In the genomic region with DNA sequence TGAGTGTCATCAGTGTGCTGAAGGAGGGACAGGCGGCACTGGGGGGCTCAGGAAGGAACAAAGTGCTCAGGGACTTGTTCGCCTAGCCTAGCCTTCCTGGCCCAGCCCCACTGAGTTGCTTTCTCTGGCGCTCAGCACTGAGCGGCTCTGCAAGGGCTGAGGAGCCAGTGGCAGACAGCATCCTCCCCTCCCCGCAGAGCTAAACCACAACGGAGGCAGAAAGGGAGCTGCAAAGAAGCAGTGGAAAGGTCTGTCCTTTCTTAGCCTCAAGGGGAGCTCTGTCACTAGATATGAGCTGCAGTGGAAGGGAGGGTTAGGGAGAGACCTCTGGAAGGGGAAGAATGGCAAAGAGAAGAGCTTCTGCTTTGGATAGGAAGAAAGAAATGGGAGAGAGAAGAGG, we compare ENCODE assay signal across 8 cellular contexts.
A peak's percentile ranks its signal among the peaks of the same experiment; 100 is the strongest.
DNase-seq lines count a peak whose midpoint lies in the region; ATAC-seq and TF ChIP-seq lines count a peak whose summit lies in the region.

No MANE protein-coding gene starts in this region.

- H3K79me2 ChIP-seq in hepatocyte = no peaks in the 10 kb centered on the region

- H3K4me3 Mint-ChIP-seq in activated CD4-positive, alpha-beta memory T cell treated with anti-CD3 and anti-CD28 coated beads for 36 hours = no peak overlapping the region

- peak; percentile 44 for DNase-seq in stimulated activated CD4-positive, alpha-beta T cell treated with anti-CD3 and anti-CD28 coated beads, Interleukin-15, amount 100 ng/mL, for 24 hours
- no peak for DNase-seq in stimulated activated CD4-positive, alpha-beta T cell treated with anti-CD3 and anti-CD28 coated beads, Interleukin-12 subunit alpha, Interleukin-12 subunit beta, amount 100 ng/mL, for 4 hours
- DNase-seq in activated CD4-positive, alpha-beta memory T cell treated with anti-CD3 and anti-CD28 coated beads for 36 hours = peak; percentile 54
- DNase-seq in hepatocyte (ENCODE audit: low spot score) (peak; percentile 25), SW480 (ENCODE audit: low spot score) (no peak), NCI-H2029 (lab: John Stamatoyannopoulos, UW) (no peak)

- peaks cover 11% of the 10 kb centered on the region for H3K4me1 Mint-ChIP-seq in activated CD4-positive, alpha-beta memory T cell treated with anti-CD3 and anti-CD28 coated beads for 36 hours (ENCODE audit: low read depth)

- no peaks in the 10 kb centered on the region for H4K20me1 ChIP-seq in hepatocyte (ENCODE audit: insufficient read depth, poor library complexity, severe bottlenecking)

- CTCF ChIA-PET in activated CD4-positive, alpha-beta memory T cell treated with anti-CD3 and anti-CD28 coated beads for 36 hours (lab: Charles Lee) = interaction anchor here (0.6 to 1.2 kb wide), 2 partner anchors 54 to 81 kb away, joined by 3 to 6 read pairs; no protein-coding TSS in a partner anchor

- H3K4me1 ChIP-seq in hepatocyte (ENCODE audit: insufficient read depth) = no peaks in the 10 kb centered on the region

- H3K27ac Mint-ChIP-seq in activated CD4-positive, alpha-beta memory T cell treated with anti-CD3 and anti-CD28 coated beads for 36 hours = no peak overlapping the region

- intact Hi-C loops in activated CD4-positive, alpha-beta memory T cell treated with anti-CD3 and anti-CD28 coated beads for 36 hours (cut with micrococcal nuclease) = no loop called here

- H3K36me3 ChIP-seq in hepatocyte (replicated peaks; ENCODE audit: insufficient read depth, low read depth) = no peaks in the 10 kb centered on the region

- WGBS in hepatocyte (ENCODE audit: low lambda C conversion rate, missing lambda C conversion rate) = 48% methylated on average over 6 of the region's 6 CpGs

- H3K27me3 ChIP-seq in hepatocyte = no peaks in the 10 kb centered on the region

- H3K27ac ChIP-seq in hepatocyte = no peak overlapping the region

- TF ChIP-seq CTCF in hepatocyte (IDR thresholded peaks at IDR 0.05; ENCODE audit: poor library complexity) = no peak

- H3K4me2 ChIP-seq in hepatocyte = no peak overlapping the region

- no peaks in the 10 kb centered on the region for H3K9me3 ChIP-seq in hepatocyte (ENCODE audit: low read depth)

- no peaks in the 10 kb centered on the region for H3K27me3 Mint-ChIP-seq in activated CD4-positive, alpha-beta memory T cell treated with anti-CD3 and anti-CD28 coated beads for 36 hours

- no peak for ATAC-seq in HG03442 (IDR thresholded peaks at IDR 0.05; ENCODE audit: unreplicated experiment)
- ATAC-seq in HG02938 (IDR thresholded peaks at IDR 0.05; ENCODE audit: unreplicated experiment) = no peak

- no peaks in the 10 kb centered on the region for H3K9me3 Mint-ChIP-seq in activated CD4-positive, alpha-beta memory T cell treated with anti-CD3 and anti-CD28 coated beads for 36 hours

- no peaks in the 10 kb centered on the region for H3K9me2 ChIP-seq in hepatocyte (replicated peaks; ENCODE audit: insufficient read depth)

- H2AFZ ChIP-seq in hepatocyte = no peak overlapping the region

- H3K4me3 ChIP-seq in hepatocyte = no peak overlapping the region

- H3K36me3 Mint-ChIP-seq in activated CD4-positive, alpha-beta memory T cell treated with anti-CD3 and anti-CD28 coated beads for 36 hours = no peaks in the 10 kb centered on the region

- POLR2A ChIA-PET in activated CD4-positive, alpha-beta memory T cell treated with anti-CD3 and anti-CD28 coated beads for 36 hours (lab: Charles Lee) = no interaction called here

Comparison
In these comparisons a context has a peak if more than half of its experiments do, and no peak if none do; other contexts are left out.
1. DNase-seq: peak in stimulated activated CD4-positive, alpha-beta T cell treated with anti-CD3 and anti-CD28 coated beads, Interleukin-15, amount 100 ng/mL, for 24 hours (single experiment), activated CD4-positive, alpha-beta memory T cell treated with anti-CD3 and anti-CD28 coated beads for 36 hours (single experiment) and hepatocyte (single experiment); none in stimulated activated CD4-positive, alpha-beta T cell treated with anti-CD3 and anti-CD28 coated beads, Interleukin-12 subunit alpha, Interleukin-12 subunit beta, amount 100 ng/mL, for 4 hours (single experiment), SW480 (single experiment) and NCI-H2029 (single experiment).